In genomic region chr16:71807905-71808592, GRCh38 we compare ENCODE assay signal across 1 cellular context.
A peak's percentile ranks its signal among the peaks of the same experiment; 100 is the strongest.
TF ChIP-seq lines count a peak whose summit lies in the region.

No MANE protein-coding gene starts in this region.

TF ChIP-seq in GM12878, 131 proteins besides CTCF, POLR2A, EP300 and RAD21 (continued from another document):
- TF ChIP-seq USF1 (IDR thresholded peaks at IDR 0.05; ENCODE audit: borderline replicate concordance, extremely low read length, insufficient read depth, low read depth, low read length) (no peak), EGR1 (IDR thresholded peaks at IDR 0.05; ENCODE audit: borderline replicate concordance in 1 of 2, low read depth in 2 of 2, low read length in 2 of 2) (peak in 1 of 2 experiments; percentile 78; a peak in 2 of 3 replicates), RCOR1 (conservative IDR thresholded peaks at IDR 0.05; ENCODE audit: low read depth, low read length) (no peak), SIX5 (IDR thresholded peaks at IDR 0.05; ENCODE audit: low read depth, low read length, severe bottlenecking) (no peak)
TF ChIP-seq in GM12878: peak in this region for 2.
